22 cellular contexts compared by ENCODE assay signal in the genomic region with DNA sequence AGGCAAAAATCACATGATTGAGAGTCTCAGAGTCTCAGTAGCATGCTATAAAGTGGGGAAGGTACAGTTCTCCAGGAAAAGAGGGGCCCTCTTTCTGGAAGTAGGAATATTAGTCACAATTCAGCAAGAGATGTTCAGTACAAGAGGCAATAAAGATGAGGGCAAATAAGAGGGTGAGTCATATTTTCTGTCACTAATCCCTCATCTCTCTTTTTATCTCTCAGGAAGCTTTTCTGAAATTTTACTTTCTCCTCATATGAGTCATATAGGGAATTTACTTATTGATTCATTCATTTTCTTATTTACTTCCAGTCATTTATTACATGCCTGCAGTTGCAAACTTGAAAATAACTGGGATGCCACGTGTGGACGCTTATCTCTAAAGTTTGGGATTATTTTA. TPM values are rescaled to one million over a fixed set of nuclear protein-coding genes. Genes with fewer than 3 reads are reported as not detected.
A peak's percentile ranks its signal among the peaks of the same experiment; 100 is the strongest.
DNase-seq lines count a peak whose midpoint lies in the region; ATAC-seq, FAIRE-seq and TF ChIP-seq lines count a peak whose summit lies in the region.
"Had no signal": no experiment of that assay in that cellular context is flagged by ENCODE, and none has a peak within 500 bp of the region (broad histone marks: within the 10 kb centered on the region; RNA-seq: fewer than 3 reads in every experiment).

No MANE protein-coding gene starts in this region.

- intact Hi-C loops in HCT116 (cut with micrococcal nuclease) (no loop called here), sigmoid colon (cut with DNase I) (no loop called here)
- intact Hi-C loops in activated T-helper 1 cell treated with anti-CD3 and anti-CD28 coated beads, Interleukin-12 subunit alpha, Interleukin-12 subunit beta, Interleukin-2, Interleukin-4 antibody, amounts not matched to agents 30 ng/mL and 10 ng/mL and 1 ng/mL, durations not matched to agents 14 hours and 24 hours and 36 hours (cut with micrococcal nuclease), result no loop called here

- no peaks in the 10 kb centered on the region for H3K4me1 Mint-ChIP-seq in activated T-helper 1 cell treated with anti-CD3 and anti-CD28 coated beads, Interleukin-12 subunit alpha, Interleukin-12 subunit beta, Interleukin-2, Interleukin-4 antibody, amounts not matched to agents 30 ng/mL and 10 ng/mL and 1 ng/mL, durations not matched to agents 14 hours and 24 hours and 36 hours (ENCODE audit: low read depth)
- H3K4me1 Mint-ChIP-seq: CD8-positive, alpha-beta memory T cell had no signal

- H3K4me1 ChIP-seq in A549, result no peaks in the 10 kb centered on the region; the same call in 1 of the 3 replicates
- peaks cover 0 to 20% of the 10 kb centered on the region in 2 experiments; a peak in 2 of 4 replicates for H3K4me1 ChIP-seq in HCT116 (ENCODE audit: control insufficient read depth in 1 of 2, insufficient read depth in 2 of 2, low read length in 2 of 2)
- H3K4me1 ChIP-seq in adipocyte (ENCODE audit: control insufficient read depth, insufficient read depth, low read length), result peaks cover 24% of the 10 kb centered on the region
- H3K4me1 ChIP-seq in sigmoid colon, result peaks cover 0 to 23% (median 4%) of the 10 kb centered on the region in 4 donors
- H3K4me1 ChIP-seq: adrenal gland, heart right ventricle had no signal

- no peaks in the 10 kb centered on the region for H3K9me3 ChIP-seq in A549
- no peaks in the 10 kb centered on the region for H3K9me3 ChIP-seq in HCT116 (ENCODE audit: control insufficient read depth in 1 of 2, insufficient read depth in 1 of 2, low read depth in 1 of 2, low read length in 2 of 2)
- no peaks in the 10 kb centered on the region for H3K9me3 ChIP-seq in adipocyte (ENCODE audit: control insufficient read depth, low read length)
- H3K9me3 ChIP-seq in sigmoid colon, result no peaks in the 10 kb centered on the region
- H3K9me3 ChIP-seq: adrenal gland had no signal

- 4% methylated on average over 2 of the region's 2 CpGs for WGBS in A549 (ENCODE audit: missing lambda C conversion rate)
- 25 to 74% methylated on average over 2 of the region's 2 CpGs for WGBS in sigmoid colon, 2 donors

- CTCF ChIA-PET in A549 (lab: Yijun Ruan, JAX) (no interaction called here), HCT116 (lab: Charles Lee) (no interaction called here)

- H3K9me2 ChIP-seq in HCT116 (ENCODE audit: insufficient read depth), result no peaks in the 10 kb centered on the region

- no peak for FAIRE-seq in A549 (lab: Jason Lieb, UNC)
- FAIRE-seq in GM19239 (lab: Jason Lieb, UNC), result no peak
- FAIRE-seq: keratinocyte had no signal

- POLR2A ChIA-PET in A549 (lab: Yijun Ruan, JAX), result no interaction called here
- POLR2A ChIA-PET in HCT116 (lab: Charles Lee), result no interaction called here

- H3K27me3 ChIP-seq in HCT116 (ENCODE audit: insufficient read depth, low read length) (no peaks in the 10 kb centered on the region), adipocyte (replicated peaks; ENCODE audit: control insufficient read depth, insufficient read depth, low read length) (no peaks in the 10 kb centered on the region), sigmoid colon (no peaks in the 10 kb centered on the region)
- H3K27me3 ChIP-seq: adrenal gland, heart right ventricle had no signal

- H3K4me3 ChIP-seq in A549, result no peak overlapping the region
- peak overlapping the region in 1 of 2 experiments; percentile 22; a peak in 1 of 4 replicates for H3K4me3 ChIP-seq in HCT116 (replicated peaks in 1 of 2; ENCODE audit: low read depth in 1 of 2, low read length in 2 of 2)
- no peak overlapping the region for H3K4me3 ChIP-seq in adipocyte (ENCODE audit: low read length)
- no peak overlapping the region for H3K4me3 ChIP-seq in sigmoid colon
- H3K4me3 ChIP-seq: adrenal gland, coronary artery, heart right ventricle had no signal

- H3K27me3 Mint-ChIP-seq in activated T-helper 1 cell treated with anti-CD3 and anti-CD28 coated beads, Interleukin-12 subunit alpha, Interleukin-12 subunit beta, Interleukin-2, Interleukin-4 antibody, amounts not matched to agents 30 ng/mL and 10 ng/mL and 1 ng/mL, durations not matched to agents 14 hours and 24 hours and 36 hours (ENCODE audit: insufficient read depth), result no peaks in the 10 kb centered on the region
- H3K27me3 Mint-ChIP-seq: activated T-cell treated with anti-CD3 and anti-CD28 coated beads, Interleukin-2, amount 50 U/mL, for 24 hours had no signal

- TF ChIP-seq RAD21 in A549 (conservative IDR thresholded peaks at IDR 0.05 in 1 of 2, IDR thresholded peaks at IDR 0.05 in 1 of 2), result no peak
- TF ChIP-seq RAD21 in HCT116 (IDR thresholded peaks at IDR 0.05; ENCODE audit: low read depth), result no peak

- H3K4me3 Mint-ChIP-seq in activated T-helper 1 cell treated with anti-CD3 and anti-CD28 coated beads, Interleukin-12 subunit alpha, Interleukin-12 subunit beta, Interleukin-2, Interleukin-4 antibody, amounts not matched to agents 30 ng/mL and 10 ng/mL and 1 ng/mL, durations not matched to agents 14 hours and 24 hours and 36 hours, result no peak overlapping the region
- H3K4me3 Mint-ChIP-seq: activated T-cell treated with anti-CD3 and anti-CD28 coated beads, Interleukin-2, amount 50 U/mL, for 24 hours; CD8-positive, alpha-beta memory T cell; stimulated activated naive CD8-positive, alpha-beta T cell treated with anti-CD3 and anti-CD28 coated beads, Interleukin-15, Interleukin-2, amounts not matched to agents 100 ng/mL and 50 ng/mL, for 24 hours had no signal

- BruUV-seq in HCT116 (replicated peaks; lab: Mats Ljungman, UMichigan), result no TSS peak

- ATAC-seq in A549, result no peak
- peak; percentile 44 for ATAC-seq in HCT116
- ATAC-seq in HG02884 (IDR thresholded peaks at IDR 0.05; ENCODE audit: unreplicated experiment), result no peak
- ATAC-seq: heart right ventricle had no signal

- H3K36me3 Mint-ChIP-seq in activated T-helper 1 cell treated with anti-CD3 and anti-CD28 coated beads, Interleukin-12 subunit alpha, Interleukin-12 subunit beta, Interleukin-2, Interleukin-4 antibody, amounts not matched to agents 30 ng/mL and 10 ng/mL and 1 ng/mL, durations not matched to agents 14 hours and 24 hours and 36 hours (ENCODE audit: low read depth), result no peaks in the 10 kb centered on the region
- H3K36me3 Mint-ChIP-seq: CD8-positive, alpha-beta memory T cell had no signal

- H3K36me3 ChIP-seq in HCT116 (ENCODE audit: control insufficient read depth in 1 of 2, insufficient read depth in 2 of 2, low read length in 2 of 2) (no peaks in the 10 kb centered on the region), adipocyte (ENCODE audit: control insufficient read depth, insufficient read depth, low read length, severe bottlenecking) (no peaks in the 10 kb centered on the region), sigmoid colon (no peaks in the 10 kb centered on the region)
- H3K36me3 ChIP-seq: adrenal gland, heart right ventricle had no signal

- no peaks in the 10 kb centered on the region for H3K79me2 ChIP-seq in HCT116 (ENCODE audit: insufficient read depth, low read length)
- H3K79me2 ChIP-seq: parathyroid adenoma had no signal

- H3K27ac ChIP-seq in A549 (no peak overlapping the region), HCT116 (ENCODE audit: low read depth, low read length) (peak overlapping the region; percentile 64; the same call in 1 of the 2 replicates), sigmoid colon (no peak overlapping the region)
- H3K27ac ChIP-seq: adrenal gland, coronary artery, epithelial cell of prostate, heart right ventricle, parathyroid adenoma had no signal

- RAD21 ChIA-PET in HCT116 (lab: Charles Lee; ENCODE audit: low non-redundant PET in 1 of 2, low total read pairs in 2 of 2, uncharacterized antibody in 2 of 2, unreplicated experiment in 2 of 2), result no interaction called here

- no peaks in the 10 kb centered on the region for H3K9me3 Mint-ChIP-seq in activated T-helper 1 cell treated with anti-CD3 and anti-CD28 coated beads, Interleukin-12 subunit alpha, Interleukin-12 subunit beta, Interleukin-2, Interleukin-4 antibody, amounts not matched to agents 30 ng/mL and 10 ng/mL and 1 ng/mL, durations not matched to agents 14 hours and 24 hours and 36 hours
- H3K9me3 Mint-ChIP-seq: activated T-cell treated with anti-CD3 and anti-CD28 coated beads, Interleukin-2, amount 50 U/mL, for 24 hours; CD8-positive, alpha-beta memory T cell had no signal

- H3K27ac Mint-ChIP-seq in activated T-helper 1 cell treated with anti-CD3 and anti-CD28 coated beads, Interleukin-12 subunit alpha, Interleukin-12 subunit beta, Interleukin-2, Interleukin-4 antibody, amounts not matched to agents 30 ng/mL and 10 ng/mL and 1 ng/mL, durations not matched to agents 14 hours and 24 hours and 36 hours, result no peak overlapping the region
- H3K27ac Mint-ChIP-seq: activated T-cell treated with anti-CD3 and anti-CD28 coated beads, Interleukin-2, amount 50 U/mL, for 24 hours; CD8-positive, alpha-beta memory T cell; stimulated activated naive CD8-positive, alpha-beta T cell treated with anti-CD3 and anti-CD28 coated beads, Interleukin-15, Interleukin-2, amounts not matched to agents 100 ng/mL and 50 ng/mL, for 24 hours had no signal

- DNase-seq in A549 (ENCODE audit: low read depth in 1 of 2, low spot score in 1 of 2), result peak in 1 of 2 experiments; percentile 6
- DNase-seq in HCT116 (ENCODE audit: low read depth, low spot score), result peak; percentile 27
- DNase-seq in adipocyte (ENCODE audit: low read depth), result peak; percentile 3
- DNase-seq in iris pigment epithelial cell (ENCODE audit: low read depth), result peak; percentile 69
- no peak for DNase-seq in sigmoid colon
- DNase-seq in activated T-helper 1 cell treated with anti-CD3 and anti-CD28 coated beads, Interleukin-12 subunit alpha, Interleukin-12 subunit beta, Interleukin-2, Interleukin-4 antibody, amounts not matched to agents 30 ng/mL and 10 ng/mL and 1 ng/mL, durations not matched to agents 14 hours and 24 hours and 36 hours (ENCODE audit: low spot score), result no peak
- no peak for DNase-seq in GM19239 (ENCODE audit: insufficient read length, low spot score)
- DNase-seq: activated T-cell treated with anti-CD3 and anti-CD28 coated beads, Interleukin-2, amount 50 U/mL, for 24 hours; adrenal gland; CD8-positive, alpha-beta memory T cell; heart right ventricle; NCI-H146; NCI-H510A; stimulated activated CD4-positive, alpha-beta T cell treated with anti-CD3 and anti-CD28 coated beads, Interleukin-12 subunit alpha, Interleukin-12 subunit beta, amount 100 ng/mL, for 4 hours had no signal

- no peak overlapping the region for H2AFZ ChIP-seq in HCT116 (ENCODE audit: low read depth, low read length, poor library complexity, severe bottlenecking)
- H2AFZ ChIP-seq: parathyroid adenoma had no signal

- H3K9ac ChIP-seq in HCT116 (ENCODE audit: low read length) (no peak overlapping the region), adipocyte (ENCODE audit: low read length) (no peak overlapping the region)
- H3K9ac ChIP-seq: parathyroid adenoma had no signal

- no peak for TF ChIP-seq EP300 in A549 (IDR thresholded peaks at IDR 0.05)
- TF ChIP-seq EP300 in sigmoid colon (IDR thresholded peaks at IDR 0.05), result no peak

- TF ChIP-seq POLR2A in A549 (IDR thresholded peaks at IDR 0.05; ENCODE audit: low read length), result no peak
- no peak for TF ChIP-seq POLR2A in HCT116 (IDR thresholded peaks at IDR 0.05; ENCODE audit: borderline replicate concordance, extremely low read depth, insufficient read depth, insufficient read length)
- no peak for TF ChIP-seq POLR2A in sigmoid colon (IDR thresholded peaks at IDR 0.05)

- H3K4me2 ChIP-seq in A549 (peak overlapping the region; percentile 12; the same call in 1 of the 3 replicates), HCT116 (ENCODE audit: low read length) (peak overlapping the region; percentile 53)

- H4K20me1 ChIP-seq in HCT116 (ENCODE audit: insufficient read depth), result no peaks in the 10 kb centered on the region

- TF ChIP-seq CTCF in A549 (IDR thresholded peaks at IDR 0.05) (no peak), HCT116 (IDR thresholded peaks at IDR 0.05 in 2 of 3, conservative IDR thresholded peaks at IDR 0.05 in 1 of 3; ENCODE audit: borderline replicate concordance in 1 of 3, insufficient read depth in 1 of 3, low read depth in 2 of 3, low read length in 2 of 3) (no peak), sigmoid colon (IDR thresholded peaks at IDR 0.05) (no peak)

RNA-seq across cellular contexts. Expression of a gene that starts 3.4 kb away (rescaled TPM):
- polyA plus RNA-seq in A549 (2011; rRNA removed) (not detected in 2 replicates), A549 (2017; fragmentation: RNase III; extraction: RNeasy Plus Mini Kit Qiagen cat#74134 plus additional on column Dnase treatment) (not detected in 3 replicates), sigmoid colon (10 to 100 TPM; 13.2 to 36.3 (median 18.0) TPM)
- polyA plus RNA-seq in A549 (2012; cell fraction: cytosol; rRNA removed), result not detected in 2 replicates
- not detected in 2 replicates for polyA plus RNA-seq in A549 (2012; cell fraction: nucleus; rRNA removed)
- polyA minus RNA-seq in A549 (2011; rRNA and poly(A)+ RNA removed), result not detected in 2 replicates
- total RNA-seq in HCT116 (2021; ENCODE audit: unreplicated experiment) (not detected), sigmoid colon (1 to 10 TPM in 1 of 4 donors, not detected in 3; 3.3 TPM)
- not detected in 2 replicates for polyA plus RNA-seq in HCT116 (2012)
- not detected in 2 replicates for total RNA-seq in activated T-helper 1 cell treated with anti-CD3 and anti-CD28 coated beads, Interleukin-12 subunit alpha, Interleukin-12 subunit beta, Interleukin-2, Interleukin-4 antibody, amounts not matched to agents 30 ng/mL and 10 ng/mL and 1 ng/mL, durations not matched to agents 14 hours and 24 hours and 36 hours
- total RNA-seq: CD8-positive, alpha-beta memory T cell; heart right ventricle; SK-MEL-5; urinary bladder had no signal
- polyA plus RNA-seq: adrenal gland; CD8-positive, alpha-beta memory T cell; keratinocyte had no signal

RNA-seq across cellular contexts. Expression of a gene that starts 32.5 kb away (rescaled TPM):
- polyA plus RNA-seq in A549 (2011; rRNA removed) (not detected in 2 replicates), A549 (2017; fragmentation: RNase III; extraction: RNeasy Plus Mini Kit Qiagen cat#74134 plus additional on column Dnase treatment) (not detected in 3 replicates), sigmoid colon (10 to 100 TPM; 37.8 to 46.8 (median 42.1) TPM)
- polyA plus RNA-seq in A549 (2012; cell fraction: cytosol; rRNA removed), result not detected in 2 replicates
- polyA plus RNA-seq in A549 (2012; cell fraction: nucleus; rRNA removed), result not detected in 2 replicates
- not detected in 2 replicates for polyA minus RNA-seq in A549 (2011; rRNA and poly(A)+ RNA removed)
- total RNA-seq in HCT116 (2021; ENCODE audit: unreplicated experiment) (not detected), sigmoid colon (under 1 TPM in 2 of 4 donors, not detected in 2; 0.36 to 0.55 TPM)
- polyA plus RNA-seq in HCT116 (2012), result not detected in 2 replicates
- total RNA-seq in activated T-helper 1 cell treated with anti-CD3 and anti-CD28 coated beads, Interleukin-12 subunit alpha, Interleukin-12 subunit beta, Interleukin-2, Interleukin-4 antibody, amounts not matched to agents 30 ng/mL and 10 ng/mL and 1 ng/mL, durations not matched to agents 14 hours and 24 hours and 36 hours, result not detected in 2 replicates
- total RNA-seq: adrenal gland; CD8-positive, alpha-beta memory T cell; heart right ventricle; SK-MEL-5; urinary bladder had no signal
- polyA plus RNA-seq: adrenal gland; CD8-positive, alpha-beta memory T cell; heart right ventricle; keratinocyte; urinary bladder had no signal

Comparison
In these comparisons a context has a peak if more than half of its experiments do, and no peak if none do; other contexts are left out.
1. DNase-seq: peak in HCT116 (single experiment), adipocyte (single experiment) and iris pigment epithelial cell (single experiment); none in sigmoid colon (single experiment), activated T-helper 1 cell treated with anti-CD3 and anti-CD28 coated beads, Interleukin-12 subunit alpha, Interleukin-12 subunit beta, Interleukin-2, Interleukin-4 antibody, amounts not matched to agents 30 ng/mL and 10 ng/mL and 1 ng/mL, durations not matched to agents 14 hours and 24 hours and 36 hours (single experiment) and GM19239 (single experiment).